ENCODE assay signal across 1 cellular context in genomic region chr1:226661965-226662364, GRCh38.
TF ChIP-seq lines count a peak whose summit lies in the region.

No MANE protein-coding gene starts in this region.

TF ChIP-seq in GM23338, 12 proteins besides CTCF, POLR2A, EP300 and RAD21 (continued from another document):
- TF ChIP-seq, protein P1, sequence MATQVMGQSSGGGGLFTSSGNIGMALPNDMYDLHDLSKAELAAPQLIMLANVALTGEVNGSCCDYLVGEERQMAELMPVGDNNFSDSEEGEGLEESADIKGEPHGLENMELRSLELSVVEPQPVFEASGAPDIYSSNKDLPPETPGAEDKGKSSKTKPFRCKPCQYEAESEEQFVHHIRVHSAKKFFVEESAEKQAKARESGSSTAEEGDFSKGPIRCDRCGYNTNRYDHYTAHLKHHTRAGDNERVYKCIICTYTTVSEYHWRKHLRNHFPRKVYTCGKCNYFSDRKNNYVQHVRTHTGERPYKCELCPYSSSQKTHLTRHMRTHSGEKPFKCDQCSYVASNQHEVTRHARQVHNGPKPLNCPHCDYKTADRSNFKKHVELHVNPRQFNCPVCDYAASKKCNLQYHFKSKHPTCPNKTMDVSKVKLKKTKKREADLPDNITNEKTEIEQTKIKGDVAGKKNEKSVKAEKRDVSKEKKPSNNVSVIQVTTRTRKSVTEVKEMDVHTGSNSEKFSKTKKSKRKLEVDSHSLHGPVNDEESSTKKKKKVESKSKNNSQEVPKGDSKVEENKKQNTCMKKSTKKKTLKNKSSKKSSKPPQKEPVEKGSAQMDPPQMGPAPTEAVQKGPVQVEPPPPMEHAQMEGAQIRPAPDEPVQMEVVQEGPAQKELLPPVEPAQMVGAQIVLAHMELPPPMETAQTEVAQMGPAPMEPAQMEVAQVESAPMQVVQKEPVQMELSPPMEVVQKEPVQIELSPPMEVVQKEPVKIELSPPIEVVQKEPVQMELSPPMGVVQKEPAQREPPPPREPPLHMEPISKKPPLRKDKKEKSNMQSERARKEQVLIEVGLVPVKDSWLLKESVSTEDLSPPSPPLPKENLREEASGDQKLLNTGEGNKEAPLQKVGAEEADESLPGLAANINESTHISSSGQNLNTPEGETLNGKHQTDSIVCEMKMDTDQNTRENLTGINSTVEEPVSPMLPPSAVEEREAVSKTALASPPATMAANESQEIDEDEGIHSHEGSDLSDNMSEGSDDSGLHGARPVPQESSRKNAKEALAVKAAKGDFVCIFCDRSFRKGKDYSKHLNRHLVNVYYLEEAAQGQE (IDR thresholded peaks at IDR 0.05; ENCODE audit: unreplicated experiment) = no peak
- TF ChIP-seq CREB1 (CRISPR knock-in tag; IDR thresholded peaks at IDR 0.05; ENCODE audit: low read depth) (no peak), ETS1 (IDR thresholded peaks at IDR 0.05) (no peak), NANOG (IDR thresholded peaks at IDR 0.05; ENCODE audit: borderline replicate concordance) (no peak), ZNF114 (CRISPR knock-in tag; IDR thresholded peaks at IDR 0.05) (no peak), STAT1 (IDR thresholded peaks at IDR 0.05; ENCODE audit: unreplicated experiment) (no peak), JUNB (IDR thresholded peaks at IDR 0.05; ENCODE audit: unreplicated experiment) (no peak), POLR2AphosphoS5 (IDR thresholded peaks at IDR 0.05; ENCODE audit: low read depth) (no peak)
- TF ChIP-seq, protein P2, sequence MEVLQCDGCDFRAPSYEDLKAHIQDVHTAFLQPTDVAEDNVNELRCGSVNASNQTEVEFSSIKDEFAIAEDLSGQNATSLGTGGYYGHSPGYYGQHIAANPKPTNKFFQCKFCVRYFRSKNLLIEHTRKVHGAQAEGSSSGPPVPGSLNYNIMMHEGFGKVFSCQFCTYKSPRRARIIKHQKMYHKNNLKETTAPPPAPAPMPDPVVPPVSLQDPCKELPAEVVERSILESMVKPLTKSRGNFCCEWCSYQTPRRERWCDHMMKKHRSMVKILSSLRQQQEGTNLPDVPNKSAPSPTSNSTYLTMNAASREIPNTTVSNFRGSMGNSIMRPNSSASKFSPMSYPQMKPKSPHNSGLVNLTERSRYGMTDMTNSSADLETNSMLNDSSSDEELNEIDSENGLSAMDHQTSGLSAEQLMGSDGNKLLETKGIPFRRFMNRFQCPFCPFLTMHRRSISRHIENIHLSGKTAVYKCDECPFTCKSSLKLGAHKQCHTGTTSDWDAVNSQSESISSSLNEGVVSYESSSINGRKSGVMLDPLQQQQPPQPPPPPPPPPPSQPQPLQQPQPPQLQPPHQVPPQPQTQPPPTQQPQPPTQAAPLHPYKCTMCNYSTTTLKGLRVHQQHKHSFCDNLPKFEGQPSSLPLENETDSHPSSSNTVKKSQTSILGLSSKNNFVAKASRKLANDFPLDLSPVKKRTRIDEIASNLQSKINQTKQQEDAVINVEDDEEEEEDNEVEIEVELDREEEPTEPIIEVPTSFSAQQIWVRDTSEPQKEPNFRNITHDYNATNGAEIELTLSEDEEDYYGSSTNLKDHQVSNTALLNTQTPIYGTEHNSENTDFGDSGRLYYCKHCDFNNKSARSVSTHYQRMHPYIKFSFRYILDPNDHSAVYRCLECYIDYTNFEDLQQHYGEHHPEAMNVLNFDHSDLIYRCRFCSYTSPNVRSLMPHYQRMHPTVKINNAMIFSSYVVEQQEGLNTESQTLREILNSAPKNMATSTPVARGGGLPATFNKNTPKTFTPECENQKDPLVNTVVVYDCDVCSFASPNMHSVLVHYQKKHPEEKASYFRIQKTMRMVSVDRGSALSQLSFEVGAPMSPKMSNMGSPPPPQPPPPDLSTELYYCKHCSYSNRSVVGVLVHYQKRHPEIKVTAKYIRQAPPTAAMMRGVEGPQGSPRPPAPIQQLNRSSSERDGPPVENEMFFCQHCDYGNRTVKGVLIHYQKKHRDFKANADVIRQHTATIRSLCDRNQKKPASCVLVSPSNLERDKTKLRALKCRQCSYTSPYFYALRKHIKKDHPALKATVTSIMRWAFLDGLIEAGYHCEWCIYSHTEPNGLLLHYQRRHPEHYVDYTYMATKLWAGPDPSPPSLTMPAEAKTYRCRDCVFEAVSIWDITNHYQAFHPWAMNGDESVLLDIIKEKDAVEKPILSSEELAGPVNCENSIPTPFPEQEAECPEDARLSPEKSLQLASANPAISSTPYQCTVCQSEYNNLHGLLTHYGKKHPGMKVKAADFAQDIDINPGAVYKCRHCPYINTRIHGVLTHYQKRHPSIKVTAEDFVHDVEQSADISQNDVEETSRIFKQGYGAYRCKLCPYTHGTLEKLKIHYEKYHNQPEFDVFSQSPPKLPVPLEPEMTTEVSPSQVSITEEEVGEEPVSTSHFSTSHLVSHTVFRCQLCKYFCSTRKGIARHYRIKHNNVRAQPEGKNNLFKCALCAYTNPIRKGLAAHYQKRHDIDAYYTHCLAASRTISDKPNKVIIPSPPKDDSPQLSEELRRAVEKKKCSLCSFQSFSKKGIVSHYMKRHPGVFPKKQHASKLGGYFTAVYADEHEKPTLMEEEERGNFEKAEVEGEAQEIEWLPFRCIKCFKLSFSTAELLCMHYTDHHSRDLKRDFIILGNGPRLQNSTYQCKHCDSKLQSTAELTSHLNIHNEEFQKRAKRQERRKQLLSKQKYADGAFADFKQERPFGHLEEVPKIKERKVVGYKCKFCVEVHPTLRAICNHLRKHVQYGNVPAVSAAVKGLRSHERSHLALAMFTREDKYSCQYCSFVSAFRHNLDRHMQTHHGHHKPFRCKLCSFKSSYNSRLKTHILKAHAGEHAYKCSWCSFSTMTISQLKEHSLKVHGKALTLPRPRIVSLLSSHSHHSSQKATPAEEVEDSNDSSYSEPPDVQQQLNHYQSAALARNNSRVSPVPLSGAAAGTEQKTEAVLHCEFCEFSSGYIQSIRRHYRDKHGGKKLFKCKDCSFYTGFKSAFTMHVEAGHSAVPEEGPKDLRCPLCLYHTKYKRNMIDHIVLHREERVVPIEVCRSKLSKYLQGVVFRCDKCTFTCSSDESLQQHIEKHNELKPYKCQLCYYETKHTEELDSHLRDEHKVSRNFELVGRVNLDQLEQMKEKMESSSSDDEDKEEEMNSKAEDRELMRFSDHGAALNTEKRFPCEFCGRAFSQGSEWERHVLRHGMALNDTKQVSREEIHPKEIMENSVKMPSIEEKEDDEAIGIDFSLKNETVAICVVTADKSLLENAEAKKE (CRISPR knock-in tag; IDR thresholded peaks at IDR 0.05) = no peak
